In the genomic region with DNA sequence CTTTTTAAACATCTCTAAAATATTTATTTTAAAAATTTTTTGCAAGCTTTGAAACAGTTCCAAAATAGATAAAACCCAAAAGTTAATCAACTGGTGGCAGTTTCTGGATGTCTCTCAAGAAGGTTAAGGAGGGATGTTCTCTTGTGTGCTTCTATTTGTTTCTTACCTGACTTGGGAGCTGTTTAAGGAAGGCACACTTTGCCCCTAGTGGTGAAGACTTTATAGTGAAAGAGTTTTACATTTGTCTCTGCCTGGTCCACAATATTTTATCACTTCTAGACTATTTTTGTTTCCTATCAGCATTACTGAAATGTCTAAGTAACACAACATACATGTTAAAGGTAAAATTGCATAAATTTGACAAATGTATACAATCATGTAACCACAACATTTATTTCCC, we compare ENCODE assay signal across 11 cellular contexts.
DNase-seq lines count a peak whose midpoint lies in the region; ATAC-seq and TF ChIP-seq lines count a peak whose summit lies in the region.
"Had no signal": no experiment of that assay in that cellular context is flagged by ENCODE, and none has a peak within 500 bp of the region (broad histone marks: within the 10 kb centered on the region; RNA-seq: fewer than 3 reads in every experiment).

No MANE protein-coding gene starts in this region.

- POLR2A ChIA-PET in BJ (lab: Charles Lee), result no interaction called here
- POLR2A ChIA-PET in RWPE1 (lab: Yijun Ruan, JAX; ENCODE audit: low non-redundant PET), result no interaction called here

- H3K4me3 ChIP-seq in BJ (ENCODE audit: low read depth, low read length) (no peak overlapping the region), GM23338 (no peak overlapping the region)
- H3K4me3 ChIP-seq: K562 had no signal

- no peaks in the 10 kb centered on the region for H3K36me3 Mint-ChIP-seq in GM23338 (ENCODE audit: low read depth)
- H3K36me3 Mint-ChIP-seq in activated naive CD4-positive, alpha-beta T cell treated with anti-CD3 and anti-CD28 coated beads, Interleukin-2, amount 10 ng/mL, durations not matched to agents 7 days and 5 days, result no peaks in the 10 kb centered on the region

- no peak overlapping the region for H3K27ac ChIP-seq in GM23338 (ENCODE audit: low read depth)
- no peak overlapping the region for H3K27ac ChIP-seq in RWPE1
- H3K27ac ChIP-seq: neutrophil had no signal

- peaks cover under 1% of the 10 kb centered on the region; the same call in 1 of the 3 replicates for H3K4me1 Mint-ChIP-seq in GM23338
- H3K4me1 Mint-ChIP-seq in activated naive CD4-positive, alpha-beta T cell treated with anti-CD3 and anti-CD28 coated beads, Interleukin-2, amount 10 ng/mL, durations not matched to agents 7 days and 5 days, result no peaks in the 10 kb centered on the region

- no peaks in the 10 kb centered on the region for H3K27me3 Mint-ChIP-seq in GM23338 (ENCODE audit: insufficient read depth, low read depth, poor library complexity)
- H3K27me3 Mint-ChIP-seq in activated naive CD4-positive, alpha-beta T cell treated with anti-CD3 and anti-CD28 coated beads, Interleukin-2, amount 10 ng/mL, durations not matched to agents 7 days and 5 days, result no peaks in the 10 kb centered on the region

- no peaks in the 10 kb centered on the region for H3K4me1 ChIP-seq in GM23338 (ENCODE audit: insufficient read depth)

- no peak overlapping the region for H3K27ac Mint-ChIP-seq in GM23338
- H3K27ac Mint-ChIP-seq in activated naive CD4-positive, alpha-beta T cell treated with anti-CD3 and anti-CD28 coated beads, Interleukin-2, amount 10 ng/mL, durations not matched to agents 7 days and 5 days, result no peak overlapping the region

- no peak overlapping the region for H3K4me3 Mint-ChIP-seq in GM23338
- H3K4me3 Mint-ChIP-seq in activated naive CD4-positive, alpha-beta T cell treated with anti-CD3 and anti-CD28 coated beads, Interleukin-2, amount 10 ng/mL, durations not matched to agents 7 days and 5 days, result no peak overlapping the region

- CTCF ChIA-PET in BJ (lab: Yijun Ruan, JAX), result interaction anchor here (0.8 to 1.1 kb wide), 2 partner anchors 11 to 508 kb away, joined by 3 to 4 read pairs; no protein-coding TSS in a partner anchor
- CTCF ChIA-PET in RWPE1 (lab: Yijun Ruan, JAX), result interaction anchor here (0.6 kb wide), 1 partner anchor 358 kb away, joined by 3 read pairs; no protein-coding TSS in a partner anchor
- CTCF ChIA-PET in activated naive CD4-positive, alpha-beta T cell treated with anti-CD3 and anti-CD28 coated beads, Interleukin-2, amount 10 ng/mL, durations not matched to agents 7 days and 5 days (lab: Charles Lee), result no interaction called here

- no peak for DNase-seq in BJ (ENCODE audit: low read depth)
- peak; percentile 70 for DNase-seq in GM23338 (ENCODE audit: low spot score)
- no peak for DNase-seq in RWPE1 (ENCODE audit: low spot score)
- DNase-seq in iPS-NIHi11 (ENCODE audit: low spot score), result peak; percentile 29
- DNase-seq in activated naive CD4-positive, alpha-beta T cell treated with anti-CD3 and anti-CD28 coated beads, Interleukin-2, amount 10 ng/mL, durations not matched to agents 7 days and 5 days, result no peak
- DNase-seq in DMS114 treated with DMSO at 0.1 percent for 48 hours (lab: John Stamatoyannopoulos, UW; ENCODE audit: unreplicated experiment), result no peak
- DNase-seq in NCI-H1930 (lab: John Stamatoyannopoulos, UW), result no peak
- DNase-seq: GDM1 had no signal

- ATAC-seq in GM23338 (peak; percentile 76), GM21515 (IDR thresholded peaks at IDR 0.05; ENCODE audit: unreplicated experiment) (no peak)
- ATAC-seq: K562 had no signal

- no peaks in the 10 kb centered on the region for H3K9me3 Mint-ChIP-seq in GM23338
- no peaks in the 10 kb centered on the region for H3K9me3 Mint-ChIP-seq in activated naive CD4-positive, alpha-beta T cell treated with anti-CD3 and anti-CD28 coated beads, Interleukin-2, amount 10 ng/mL, durations not matched to agents 7 days and 5 days

- H3K27me3 ChIP-seq in BJ (ENCODE audit: control insufficient read depth, insufficient read depth, low read length), result no peaks in the 10 kb centered on the region
- H3K27me3 ChIP-seq in GM23338 (ENCODE audit: insufficient read depth), result no peaks in the 10 kb centered on the region
- H3K27me3 ChIP-seq: neutrophil had no signal

- H3K36me3 ChIP-seq in BJ (ENCODE audit: control insufficient read depth, insufficient read depth, low read length) (no peaks in the 10 kb centered on the region), GM23338 (ENCODE audit: insufficient read depth) (no peaks in the 10 kb centered on the region)
- H3K36me3 ChIP-seq: neutrophil had no signal

- H2AFZ ChIP-seq in GM23338, result no peak overlapping the region

- H3K4me2 ChIP-seq in GM23338, result no peak overlapping the region

- no peaks in the 10 kb centered on the region for H4K20me1 ChIP-seq in GM23338 (replicated peaks; ENCODE audit: insufficient read depth)

- no peaks in the 10 kb centered on the region for H3K79me2 ChIP-seq in GM23338 (replicated peaks; ENCODE audit: insufficient read depth)

- no peaks in the 10 kb centered on the region for H3K9me2 ChIP-seq in GM23338 (ENCODE audit: insufficient read depth)

- no peaks in the 10 kb centered on the region for H3F3A ChIP-seq in GM23338 (replicated peaks; ENCODE audit: low read depth)

- TF ChIP-seq CTCF in BJ (IDR thresholded peaks at IDR 0.05; ENCODE audit: insufficient read depth, low read depth, low read length) (peak; percentile 51), GM23338 (conservative IDR thresholded peaks at IDR 0.05; ENCODE audit: low read depth in 2 of 2) (peak; percentile 56 to 72), RWPE1 (conservative IDR thresholded peaks at IDR 0.05; ENCODE audit: low read depth) (peak; percentile 46)

TF ChIP-seq in GM23338, 12 proteins besides CTCF, POLR2A, EP300 and RAD21 (continues in another document):
- TF ChIP-seq ZNF462 (CRISPR knock-in tag; IDR thresholded peaks at IDR 0.05), result no peak
- no peak for TF ChIP-seq ZNF331 (CRISPR knock-in tag; IDR thresholded peaks at IDR 0.05; ENCODE audit: low read depth)
- TF ChIP-seq EZH2 (IDR thresholded peaks at IDR 0.05; ENCODE audit: low read depth, unreplicated experiment), result no peak
- TF ChIP-seq JUNB (IDR thresholded peaks at IDR 0.05; ENCODE audit: unreplicated experiment), result no peak
- no peak for TF ChIP-seq STAT1 (IDR thresholded peaks at IDR 0.05; ENCODE audit: unreplicated experiment)
- TF ChIP-seq CREB1 (CRISPR knock-in tag; IDR thresholded peaks at IDR 0.05; ENCODE audit: low read depth), result no peak
- no peak for TF ChIP-seq EZH2phosphoT487 (IDR thresholded peaks at IDR 0.05; ENCODE audit: unreplicated experiment)

Comparison
In these comparisons a context has a peak if more than half of its experiments do, and no peak if none do; other contexts are left out.
1. DNase-seq: peak in GM23338 (single experiment) and iPS-NIHi11 (single experiment); none in BJ (single experiment), RWPE1 (single experiment), activated naive CD4-positive, alpha-beta T cell treated with anti-CD3 and anti-CD28 coated beads, Interleukin-2, amount 10 ng/mL, durations not matched to agents 7 days and 5 days (single experiment), DMS114 treated with DMSO at 0.1 percent for 48 hours (single experiment) and NCI-H1930 (0 of 2).
2. Peak in every context shown above with its lines, with median percentiles within 50 percentile points of each other: CTCF ChIP-seq.